Comparison of ENCODE assay signal across 10 cellular contexts in the genomic region with DNA sequence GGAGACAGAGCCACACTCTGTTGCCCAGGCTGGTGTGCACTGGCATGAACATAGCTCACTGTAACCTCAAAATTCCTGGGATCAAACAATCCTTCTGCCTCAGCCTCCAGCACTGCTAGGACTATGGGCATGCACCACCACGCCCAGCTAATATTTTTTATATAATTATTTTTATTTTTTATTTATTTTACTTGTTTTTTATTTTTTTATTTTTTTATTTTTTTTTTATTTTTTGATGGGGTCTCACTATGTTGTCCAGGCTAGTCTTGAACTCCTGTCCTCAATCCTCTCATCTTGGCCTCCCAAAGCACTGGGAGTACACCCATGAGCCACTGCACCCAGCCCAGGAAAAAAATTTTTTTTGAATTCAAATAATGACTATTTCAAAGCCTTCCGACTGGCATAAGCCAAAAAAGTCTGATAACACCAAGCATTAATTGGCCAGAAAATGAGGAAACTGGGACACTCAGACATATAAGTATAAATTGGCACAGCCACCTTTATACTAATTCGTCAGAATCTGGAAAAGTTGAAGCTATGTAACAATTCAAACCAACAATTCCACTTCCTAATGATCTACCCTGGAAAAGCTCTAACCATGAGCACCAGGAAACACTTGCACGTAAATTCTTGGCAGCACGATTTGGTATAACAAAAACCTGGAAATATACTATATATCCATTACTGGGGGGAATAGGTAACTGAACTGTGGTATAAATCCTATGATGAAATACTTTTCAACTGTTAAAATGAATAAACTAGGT. TPM values are rescaled to one million over a fixed set of nuclear protein-coding genes. Genes with fewer than 3 reads are reported as not detected.
DNase-seq lines count a peak whose midpoint lies in the region; ATAC-seq, FAIRE-seq and TF ChIP-seq lines count a peak whose summit lies in the region.
"Had no signal": no experiment of that assay in that cellular context is flagged by ENCODE, and none has a peak within 500 bp of the region (broad histone marks: within the 10 kb centered on the region; RNA-seq: fewer than 3 reads in every experiment).

No MANE protein-coding gene starts in this region.

- TF ChIP-seq POLR2A in H54 (IDR thresholded peaks at IDR 0.05; ENCODE audit: low read depth, low read length) = no peak

- no peak for ATAC-seq in stimulated activated naive B cell treated with anti-CD40 and anti-IgM and Interleukin-4, amounts not matched to agents 10 μg/mL and 1 μg/mL and 100 μg/mL, for 72 hours (replicated peaks)

- H3K9me3 Mint-ChIP-seq in activated CD4-positive, alpha-beta T cell treated with anti-CD3 and anti-CD28 coated beads, Interleukin-2, amount 10 ng/mL, durations not matched to agents 7 days and 5 days = no peaks in the 10 kb centered on the region
- H3K9me3 Mint-ChIP-seq in stimulated activated naive B cell treated with anti-CD40 and anti-IgM and Interleukin-4, amounts not matched to agents 10 μg/mL and 1 μg/mL and 100 μg/mL, for 72 hours = no peaks in the 10 kb centered on the region

- intact Hi-C loops in colonic mucosa (cut with DNase I) = no loop called here

- POLR2A ChIA-PET in activated CD4-positive, alpha-beta T cell treated with anti-CD3 and anti-CD28 coated beads, Interleukin-2, amount 10 ng/mL, durations not matched to agents 7 days and 5 days (lab: Charles Lee) = interaction anchor here (0.8 to 2.7 kb wide), 2 partner anchors 8 to 200 kb away, joined by 4 to 24 read pairs; no protein-coding TSS in a partner anchor

- no peak for TF ChIP-seq CTCF in OCI-LY1 (IDR thresholded peaks at IDR 0.05; ENCODE audit: low read length)
- no peak for TF ChIP-seq CTCF in colonic mucosa (IDR thresholded peaks at IDR 0.05)
- no peak for TF ChIP-seq CTCF in foreskin fibroblast (IDR thresholded peaks at IDR 0.05; ENCODE audit: low read depth, low read length)

- H3K79me2 ChIP-seq in OCI-LY1 (ENCODE audit: insufficient read depth, low read length) = peaks cover 15% of the 10 kb centered on the region

- CTCF ChIA-PET in activated CD4-positive, alpha-beta T cell treated with anti-CD3 and anti-CD28 coated beads, Interleukin-2, amount 10 ng/mL, durations not matched to agents 7 days and 5 days (lab: Charles Lee) = interaction anchor here (0.5 to 3.3 kb wide), 8 partner anchors 9 to 86 kb away, joined by 3 to 15 read pairs (median 3); a partner anchor contains a TSS

- no peaks in the 10 kb centered on the region for H3K9me2 ChIP-seq in OCI-LY1 (ENCODE audit: low read depth, low read length)

- H3K4me3 ChIP-seq in OCI-LY1 (ENCODE audit: low read depth, low read length, poor library complexity, severe bottlenecking) (no peak overlapping the region), colonic mucosa (no peak overlapping the region), foreskin fibroblast (ENCODE audit: low read depth in 1 of 2, low read length in 2 of 2) (no peak overlapping the region)

- H3K27ac ChIP-seq in OCI-LY1 (ENCODE audit: low read depth, low read length, poor library complexity, severe bottlenecking) (peak overlapping the region; percentile 76), colonic mucosa (peak overlapping the region; percentile 36)

- peaks cover 39% of the 10 kb centered on the region for H3K4me1 Mint-ChIP-seq in activated CD4-positive, alpha-beta T cell treated with anti-CD3 and anti-CD28 coated beads, Interleukin-2, amount 10 ng/mL, durations not matched to agents 7 days and 5 days
- peaks cover 25 to 57% of the 10 kb centered on the region in 2 donors for H3K4me1 Mint-ChIP-seq in stimulated activated naive B cell treated with anti-CD40 and anti-IgM and Interleukin-4, amounts not matched to agents 10 μg/mL and 1 μg/mL and 100 μg/mL, for 72 hours

- peak overlapping the region; percentile 95 for H3K4me3 Mint-ChIP-seq in activated CD4-positive, alpha-beta T cell treated with anti-CD3 and anti-CD28 coated beads, Interleukin-2, amount 10 ng/mL, durations not matched to agents 7 days and 5 days
- H3K4me3 Mint-ChIP-seq in stimulated activated naive B cell treated with anti-CD40 and anti-IgM and Interleukin-4, amounts not matched to agents 10 μg/mL and 1 μg/mL and 100 μg/mL, for 72 hours = peak overlapping the region; percentile 84 to 85

- DNase-seq in activated CD4-positive, alpha-beta T cell treated with anti-CD3 and anti-CD28 coated beads, Interleukin-2, amount 10 ng/mL, durations not matched to agents 7 days and 5 days = no peak
- DNase-seq in activated CD4-positive, alpha-beta T cell treated with anti-CD3 and anti-CD28 coated beads for 1 hour = no peak
- no peak for DNase-seq in colonic mucosa
- no peak for DNase-seq in stimulated activated naive B cell treated with anti-CD40 and anti-IgM and Interleukin-4, amounts not matched to agents 10 μg/mL and 1 μg/mL and 100 μg/mL, for 72 hours
- no peak for DNase-seq in H54 (ENCODE audit: insufficient read length, low spot score)
- DNase-seq in foreskin fibroblast = no peak
- no peak for DNase-seq in NCI-H1694 (lab: John Stamatoyannopoulos, UW)
- DNase-seq: activated CD4-positive, alpha-beta T cell treated with anti-CD3 and anti-CD28 coated beads for 4 hours; anterior cingulate cortex had no signal

- H3K9ac ChIP-seq in OCI-LY1 (ENCODE audit: low read length) (no peak overlapping the region), colonic mucosa (ENCODE audit: low read depth in 2 of 2, low read length in 2 of 2) (peak overlapping the region in 1 of 2 donors; percentile 19)

- H2AFZ ChIP-seq in OCI-LY1 (ENCODE audit: low read length) = no peak overlapping the region

- no peaks in the 10 kb centered on the region for H4K20me1 ChIP-seq in OCI-LY1 (ENCODE audit: insufficient read depth, low read length)

- FAIRE-seq in H54 (lab: Jason Lieb, UNC) = no peak

- H3F3A ChIP-seq in OCI-LY1 (ENCODE audit: insufficient read depth, low read length) = no peaks in the 10 kb centered on the region

- no peaks in the 10 kb centered on the region for H3K27me3 ChIP-seq in OCI-LY1 (ENCODE audit: insufficient read depth, low read length)
- H3K27me3 ChIP-seq in colonic mucosa = no peaks in the 10 kb centered on the region

- H3K4me1 ChIP-seq in OCI-LY1 (ENCODE audit: insufficient read depth, low read length, severe bottlenecking) = peaks cover 57% of the 10 kb centered on the region
- H3K4me1 ChIP-seq in colonic mucosa = no peaks in the 10 kb centered on the region

- peak overlapping the region; percentile 61; the same call in 1 of the 2 replicates for H3K4me2 ChIP-seq in OCI-LY1 (ENCODE audit: low read length)

- H3K9me3 ChIP-seq in OCI-LY1 (ENCODE audit: low read length) = no peaks in the 10 kb centered on the region
- no peaks in the 10 kb centered on the region for H3K9me3 ChIP-seq in colonic mucosa

- peaks cover 81% of the 10 kb centered on the region for H3K36me3 Mint-ChIP-seq in activated CD4-positive, alpha-beta T cell treated with anti-CD3 and anti-CD28 coated beads, Interleukin-2, amount 10 ng/mL, durations not matched to agents 7 days and 5 days (ENCODE audit: low read depth)
- peaks cover 43 to 52% of the 10 kb centered on the region in 2 donors for H3K36me3 Mint-ChIP-seq in stimulated activated naive B cell treated with anti-CD40 and anti-IgM and Interleukin-4, amounts not matched to agents 10 μg/mL and 1 μg/mL and 100 μg/mL, for 72 hours

- no peaks in the 10 kb centered on the region for H3K27me3 Mint-ChIP-seq in activated CD4-positive, alpha-beta T cell treated with anti-CD3 and anti-CD28 coated beads, Interleukin-2, amount 10 ng/mL, durations not matched to agents 7 days and 5 days
- no peaks in the 10 kb centered on the region for H3K27me3 Mint-ChIP-seq in stimulated activated naive B cell treated with anti-CD40 and anti-IgM and Interleukin-4, amounts not matched to agents 10 μg/mL and 1 μg/mL and 100 μg/mL, for 72 hours

- no peaks in the 10 kb centered on the region for H3K36me3 ChIP-seq in OCI-LY1 (ENCODE audit: insufficient read depth, low read length)
- H3K36me3 ChIP-seq in colonic mucosa = no peaks in the 10 kb centered on the region

- peak overlapping the region; percentile 88 for H3K27ac Mint-ChIP-seq in activated CD4-positive, alpha-beta T cell treated with anti-CD3 and anti-CD28 coated beads, Interleukin-2, amount 10 ng/mL, durations not matched to agents 7 days and 5 days
- H3K27ac Mint-ChIP-seq in stimulated activated naive B cell treated with anti-CD40 and anti-IgM and Interleukin-4, amounts not matched to agents 10 μg/mL and 1 μg/mL and 100 μg/mL, for 72 hours = peak overlapping the region; percentile 91

RNA-seq across cellular contexts. Expression of a gene that starts 6.3 kb away (rescaled TPM):
- total RNA-seq in activated CD4-positive, alpha-beta T cell treated with anti-CD3 and anti-CD28 coated beads, Interleukin-2, amount 10 ng/mL, durations not matched to agents 7 days and 5 days = 100 to 1,000 TPM; 124 to 129 TPM
- total RNA-seq in colonic mucosa = 10 to 100 TPM; 29.0 to 33.8 TPM
